In genomic region chr19:23395041-23395721, GRCh38 we compare ENCODE assay signal across 8 cellular contexts. TPM values are rescaled to one million over a fixed set of nuclear protein-coding genes. Genes with fewer than 3 reads are reported as not detected.
DNase-seq lines count a peak whose midpoint lies in the region; ATAC-seq, FAIRE-seq and TF ChIP-seq lines count a peak whose summit lies in the region.

TSS of gene ZNF91 (minus strand) at chr19:23395471. CDS start at chr19:23395354, 117 bp downstream.

- FAIRE-seq in A204.1 (lab: Jason Lieb, UNC) (peak; percentile 99), kidney (lab: Jason Lieb, UNC) (peak; percentile 99)

- ATAC-seq in GM18520 (IDR thresholded peaks at IDR 0.05; ENCODE audit: unreplicated experiment) (peak; percentile 96), HG03064 (IDR thresholded peaks at IDR 0.05; ENCODE audit: low read depth, unreplicated experiment) (peak; percentile 98)

- no peaks in the 10 kb centered on the region for H3K9me3 ChIP-seq in kidney (ENCODE audit: control insufficient read depth in 1 of 2, low read length in 2 of 2)

- H3K4me1 ChIP-seq in kidney (ENCODE audit: control insufficient read depth in 1 of 2, insufficient read depth in 1 of 2, low read depth in 1 of 2, low read length in 2 of 2), result peaks cover 8 to 16% of the 10 kb centered on the region in 2 donors

- no peak for TF ChIP-seq CTCF in kidney (IDR thresholded peaks at IDR 0.05; ENCODE audit: borderline replicate concordance, extremely low read depth, insufficient read depth)

- intact Hi-C loops in kidney (cut with DNase I), result no loop called here

- H3K4me3 ChIP-seq in kidney (ENCODE audit: low read length in 2 of 2), result peak within 1 kb of the TSS; percentile 97 to 99

- H3K9ac ChIP-seq in kidney (ENCODE audit: low read length in 2 of 2), result peak within 1 kb of the TSS; percentile 88 to 98

- H3K36me3 ChIP-seq in kidney (ENCODE audit: control insufficient read depth in 1 of 2, insufficient read depth in 2 of 2, low read length in 2 of 2), result no peaks in the 10 kb centered on the region

- H3K27ac ChIP-seq in kidney (ENCODE audit: low read depth in 2 of 2, low read length in 2 of 2), result peak within 1 kb of the TSS; percentile 97 to 98

- DNase-seq in NCI-H2196 (lab: John Stamatoyannopoulos, UW; ENCODE audit: unreplicated experiment), result peak; percentile 95
- DNase-seq in activated CD4-positive, alpha-beta T cell treated with anti-CD3 and anti-CD28 coated beads for 1 hour, result peak; percentile 83
- peak; percentile 86 for DNase-seq in cerebellum (ENCODE audit: low spot score)
- DNase-seq in kidney, result peak; percentile 98
- DNase-seq in stimulated activated CD4-positive, alpha-beta T cell treated with anti-CD3 and anti-CD28 coated beads, Interleukin-15, amount 100 ng/mL, for 24 hours, result peak; percentile 94

RNA-seq across cellular contexts. Expression of gene ZNF91, which starts in this region (rescaled TPM):
- total RNA-seq in cerebellum (335 TPM), kidney (68.5 TPM)
- polyA plus RNA-seq in kidney (ENCODE audit: insufficient read depth, low read depth, low replicate concordance), result 16.3 TPM

Comparison
In these comparisons a context has a peak if more than half of its experiments do, and no peak if none do; other contexts are left out.
1. Peak in every context shown above with its lines: DNase-seq, ATAC-seq, H3K4me3 ChIP-seq and H3K27ac ChIP-seq.